ENCODE assay signal across 15 cellular contexts in genomic region chr19:47545061-47545948, GRCh38. TPM values are rescaled to one million over a fixed set of nuclear protein-coding genes. Genes with fewer than 3 reads are reported as not detected.
DNase-seq lines count a peak whose midpoint lies in the region; ATAC-seq, FAIRE-seq and TF ChIP-seq lines count a peak whose summit lies in the region.
"Had no signal": no experiment of that assay in that cellular context is flagged by ENCODE, and none has a peak within 500 bp of the region (broad histone marks: within the 10 kb centered on the region; RNA-seq: fewer than 3 reads in every experiment).

No MANE protein-coding gene starts in this region.

- H4K8ac ChIP-seq in H9 (replicated peaks; ENCODE audit: insufficient read length, low read depth, low read length) (no peak overlapping the region), H1 (ENCODE audit: extremely low read depth, insufficient read depth, low read length) (peak overlapping the region; percentile 77)

- POLR2A ChIA-PET in H1 (lab: Charles Lee; ENCODE audit: partially characterized antibody) = interaction anchor here (1.5 to 1.7 kb wide), 2 partner anchors 14 to 16 kb away, joined by 4 read pairs; no protein-coding TSS in a partner anchor

- H3K23me2 ChIP-seq in H9 (ENCODE audit: insufficient read length, low read depth, low read length, poor library complexity, severe bottlenecking) (no peaks in the 10 kb centered on the region), H1 (ENCODE audit: low read depth, low read length) (no peaks in the 10 kb centered on the region)

- H3K9ac ChIP-seq in H9 (ENCODE audit: extremely low read depth, insufficient read length, low read length) (no peak overlapping the region), H1 (replicated peaks in 1 of 4; ENCODE audit: extremely low read depth in 1 of 4, low read depth in 3 of 4, low read length in 3 of 4) (no peak overlapping the region)

- H3K4me2 ChIP-seq in H9 (ENCODE audit: insufficient read depth, insufficient read length, low read length) (no peak overlapping the region), H1 (ENCODE audit: insufficient read depth in 1 of 2, low read depth in 2 of 2, low read length in 2 of 2) (no peak overlapping the region)

- H4K20me1 ChIP-seq in H9 (ENCODE audit: control insufficient read depth, insufficient read depth, insufficient read length) (no peaks in the 10 kb centered on the region), H1 (replicated peaks in 1 of 2; ENCODE audit: control insufficient read depth in 1 of 2, insufficient read depth in 2 of 2, low read length in 2 of 2) (no peaks in the 10 kb centered on the region)

- H3K27me3 ChIP-seq in H9 (ENCODE audit: insufficient read depth, low read length) (no peaks in the 10 kb centered on the region; the same call in 1 of the 2 replicates), H1 (replicated peaks in 1 of 4; ENCODE audit: control insufficient read depth in 3 of 4, extremely low read depth in 1 of 4, insufficient read depth in 3 of 4, low read length in 3 of 4) (no peaks in the 10 kb centered on the region), ovary (no peaks in the 10 kb centered on the region)
- H3K27me3 ChIP-seq: BE2C had no signal

- H4K5ac ChIP-seq in H9 (ENCODE audit: insufficient read length, low read depth, low read length) (no peak overlapping the region), H1 (ENCODE audit: insufficient read length, low read depth, low read length) (no peak overlapping the region)

- TF ChIP-seq RAD21 in H1 (IDR thresholded peaks at IDR 0.05 in 1 of 2, conservative IDR thresholded peaks at IDR 0.05 in 1 of 2; ENCODE audit: low read depth in 2 of 2, low read length in 2 of 2) = no peak

- H2BK120ac ChIP-seq in H9 (ENCODE audit: low read depth, low read length, poor library complexity, severe bottlenecking) (no peak overlapping the region), H1 (replicated peaks; ENCODE audit: low read depth, low read length) (no peak overlapping the region)

- H3K14ac ChIP-seq in H9 (ENCODE audit: insufficient read depth, low read length) (no peak overlapping the region), H1 (ENCODE audit: insufficient read length) (no peak overlapping the region)

- TF ChIP-seq CTCF in H9 (conservative IDR thresholded peaks at IDR 0.05) = no peak
- no peak for TF ChIP-seq CTCF in H1 (IDR thresholded peaks at IDR 0.05; ENCODE audit: control extremely low read depth in 1 of 3, insufficient read depth in 1 of 3, low read depth in 1 of 3, low read length in 3 of 3)
- TF ChIP-seq CTCF in ovary (IDR thresholded peaks at IDR 0.05) = no peak

- H2BK12ac ChIP-seq in H9 (ENCODE audit: insufficient read length, low read depth, low read length) = no peak overlapping the region
- peak overlapping the region; percentile 68; the same call in 1 of the 2 replicates for H2BK12ac ChIP-seq in H1 (ENCODE audit: low read depth, low read length)

- no peak overlapping the region for H2BK15ac ChIP-seq in H9 (ENCODE audit: low read depth, low read length)
- no peak overlapping the region for H2BK15ac ChIP-seq in H1 (ENCODE audit: low read length)

- WGBS in H9 (ENCODE audit: extremely low coverage, insufficient read length, low lambda C conversion rate) = no CpG with 5 or more reads among the region's 75 CpGs
- WGBS in H1 (ENCODE audit: extremely low coverage in 1 of 2, insufficient coverage in 1 of 2, insufficient read length in 1 of 2, insufficient replicate concordance in 2 of 2, low coverage in 1 of 2, low lambda C conversion rate in 2 of 2, missing lambda C conversion rate in 1 of 2), 2 experiments = 93% methylated on average over 47 of the region's 75 CpGs; no CpG with 5 or more reads in 1 of the 2 experiments
- WGBS in ovary, 3 donors = 12 to 31% (median 25%) methylated on average over 48 to 75 of the region's 75 CpGs

- FAIRE-seq in H1 (lab: Jason Lieb, UNC) = no peak
- FAIRE-seq: small intestine had no signal

- H3K36me3 Mint-ChIP-seq in H9 (ENCODE audit: insufficient read depth in 1 of 3, low read depth in 3 of 3) = no peaks in the 10 kb centered on the region

- H2AFZ ChIP-seq in H9 (ENCODE audit: low read length) (no peak overlapping the region), H1 (ENCODE audit: low read length) (peak overlapping the region; percentile 17)

- no peak overlapping the region for H3T11ph ChIP-seq in H9 (ENCODE audit: low read length)

- ATAC-seq in HG03442 (IDR thresholded peaks at IDR 0.05; ENCODE audit: unreplicated experiment) (no peak), GM21786 (IDR thresholded peaks at IDR 0.05; ENCODE audit: unreplicated experiment) (no peak)

- intact Hi-C loops in ovary (cut with DNase I) = no loop called here

- H3K9me3 ChIP-seq in H9 (ENCODE audit: control insufficient read depth, low read depth, low read length) (no peaks in the 10 kb centered on the region), H1 (ENCODE audit: insufficient read depth in 2 of 2, low read depth in 1 of 2, low read length in 1 of 2) (no peaks in the 10 kb centered on the region), ovary (no peaks in the 10 kb centered on the region)
- H3K9me3 ChIP-seq: BE2C had no signal

- no peaks in the 10 kb centered on the region for H3K9me3 Mint-ChIP-seq in H9
- H3K9me3 Mint-ChIP-seq: neural crest cell had no signal

- peaks cover 5 to 11% of the 10 kb centered on the region in 2 experiments for H3K4me1 Mint-ChIP-seq in H9
- H3K4me1 Mint-ChIP-seq: neural crest cell had no signal

- H3K27ac Mint-ChIP-seq in H9 = no peak overlapping the region

- H3K27ac ChIP-seq in H9 (ENCODE audit: insufficient read length, low read depth, low read length) (no peak overlapping the region), H1 (ENCODE audit: low read depth, low read length) (no peak overlapping the region), ovary (no peak overlapping the region)

- H3K18ac ChIP-seq in H9 (ENCODE audit: insufficient read length, low read depth, low read length) = no peak overlapping the region
- peak overlapping the region; percentile 48 for H3K18ac ChIP-seq in H1 (ENCODE audit: extremely low read depth, low read length)

- H2BK5ac ChIP-seq in H9 (ENCODE audit: insufficient read length, low read length) (no peak overlapping the region), H1 (ENCODE audit: low read depth, low read length) (0 out of 2 replicates have a peak overlapping the region, but pooled peaks have one; percentile 9)

- H3K23ac ChIP-seq in H9 (ENCODE audit: insufficient read length, low read depth, low read length) (no peak overlapping the region), H1 (ENCODE audit: insufficient read length) (no peak overlapping the region)

- no peak overlapping the region for H3K4ac ChIP-seq in H9 (ENCODE audit: low read depth, low read length)
- H3K4ac ChIP-seq in H1 (replicated peaks; ENCODE audit: insufficient read length, low read depth, low read length) = no peak overlapping the region

- no peaks in the 10 kb centered on the region; the same call in 1 of the 2 replicates for H3K27me3 Mint-ChIP-seq in H9 (ENCODE audit: low read depth)

- no peak overlapping the region for H3K4me3 ChIP-seq in H1 (ENCODE audit: extremely low read depth in 1 of 4, insufficient read depth in 2 of 4, low read depth in 3 of 4, low read length in 4 of 4)
- H3K4me3 ChIP-seq in ovary = peak overlapping the region; percentile 10
- H3K4me3 ChIP-seq: lung had no signal

- H3K79me2 ChIP-seq in H9 (ENCODE audit: insufficient read depth, low read length) (no peaks in the 10 kb centered on the region), H1 (ENCODE audit: control insufficient read depth in 1 of 2, insufficient read depth in 2 of 2, low read length in 2 of 2) (no peaks in the 10 kb centered on the region)

- DNase-seq in AG20443 (ENCODE audit: low spot score) = peak; percentile 63
- peak; percentile 56 for DNase-seq in H9
- DNase-seq in H1 (ENCODE audit: low read depth in 1 of 2, low spot score in 2 of 2) = no peak
- DNase-seq in ovary = no peak
- no peak for DNase-seq in NCI-H1105 (lab: John Stamatoyannopoulos, UW)
- no peak for DNase-seq in NCI-H526 (lab: John Stamatoyannopoulos, UW)
- DNase-seq: BE2C, NCI-H187 treated with DMSO at 0.1 percent for 48 hours, small intestine, SW 1271 had no signal

- no peak overlapping the region for H2AK5ac ChIP-seq in H9 (ENCODE audit: insufficient read length, low read length)
- H2AK5ac ChIP-seq in H1 (ENCODE audit: low read depth, low read length) = no peak overlapping the region

- H4K91ac ChIP-seq in H9 (ENCODE audit: insufficient read length, low read depth, low read length) (no peak overlapping the region), H1 (replicated peaks; ENCODE audit: insufficient read length, low read length) (peak overlapping the region; percentile 81)

- TF ChIP-seq POLR2A in H1 (IDR thresholded peaks at IDR 0.05; ENCODE audit: control extremely low read depth in 1 of 2, low read depth in 2 of 2, low read length in 2 of 2) (no peak), ovary (IDR thresholded peaks at IDR 0.05) (no peak)

- no peak overlapping the region for H3K56ac ChIP-seq in H9 (ENCODE audit: insufficient read length, low read depth, low read length)
- H3K56ac ChIP-seq in H1 (replicated peaks; ENCODE audit: insufficient read length, low read depth, low read length) = no peak overlapping the region

- no peak overlapping the region for H2BK20ac ChIP-seq in H9 (ENCODE audit: low read depth, low read length, poor library complexity, severe bottlenecking)
- H2BK20ac ChIP-seq in H1 (ENCODE audit: low read length) = no peak overlapping the region

- H3K36me3 ChIP-seq in H1 (ENCODE audit: control insufficient read depth in 2 of 4, insufficient read depth in 4 of 4, low read length in 3 of 4) (no peaks in the 10 kb centered on the region), ovary (no peaks in the 10 kb centered on the region)
- H3K36me3 ChIP-seq: BE2C had no signal

- no peak overlapping the region for H3K4me3 Mint-ChIP-seq in H9
- H3K4me3 Mint-ChIP-seq: neural crest cell had no signal

- TF ChIP-seq EP300 in H1 (IDR thresholded peaks at IDR 0.05; ENCODE audit: borderline replicate concordance in 1 of 2, low read depth in 2 of 2, low read length in 2 of 2) (no peak), ovary (IDR thresholded peaks at IDR 0.05) (no peak)

- CTCF ChIA-PET in H1 (lab: Charles Lee; ENCODE audit: partially characterized antibody) = interaction anchor here (0.9 kb wide), 1 partner anchor 10 kb away, joined by 3 read pairs; no protein-coding TSS in a partner anchor

- H3K4me1 ChIP-seq in H9 (ENCODE audit: insufficient read depth, low read length) = no peaks in the 10 kb centered on the region
- H3K4me1 ChIP-seq in H1 (replicated peaks in 1 of 4; ENCODE audit: control insufficient read depth in 3 of 4, insufficient read depth in 4 of 4, low read length in 3 of 4) = peaks cover 0 to 4% (median 0%) of the 10 kb centered on the region in 4 experiments; a peak in 1 of 7 replicates
- peaks cover 6% of the 10 kb centered on the region for H3K4me1 ChIP-seq in ovary (ENCODE audit: insufficient read depth)
- H3K4me1 ChIP-seq: BE2C had no signal

- no peaks in the 10 kb centered on the region for H3K79me1 ChIP-seq in H9 (ENCODE audit: insufficient read depth, low read depth, low read length, poor library complexity, severe bottlenecking)
- H3K79me1 ChIP-seq in H1 (ENCODE audit: low read depth, low read length) = no peaks in the 10 kb centered on the region

RNA-seq across cellular contexts. Expression of gene ZNF541, which starts 27.6 kb away (rescaled TPM):
- total RNA-seq in H9 (2021) (not detected in 2 replicates), ovary (1 to 10 TPM in 5 of 7 donors, under 1 TPM in 2; 0.62 to 2.5 (median 1.5) TPM)
- 0.50 TPM in 1 of 2 replicates, not detected in the other for total RNA-seq in H1 (2021; fragmentation: NEBNext Ultra II Directional; extraction: Animal tissue kit (Norgen Biotek cat#: 25700))
- polyA plus RNA-seq in H1 (2011; rRNA removed) (0.05 and 0.11 TPM in 2 replicates), ovary (1 to 10 TPM in 1 of 2 donors, under 1 TPM in 1; 0.97 to 1.8 TPM)
- polyA plus RNA-seq in H1 (2011; cell fraction: cytosol; rRNA removed) = 0.06 TPM
- 0.16 TPM for polyA plus RNA-seq in H1 (2011; cell fraction: nucleus; rRNA removed)
- polyA plus RNA-seq in H1 (2012, experiment 1 of 2) = 0.06 TPM in 1 of 4 replicates, not detected in the others
- polyA plus RNA-seq in H1 (2012, experiment 2 of 2) = 0.04 TPM
- polyA plus RNA-seq in H1 (2013, experiment 1 of 2) = 0.12 TPM
- polyA plus RNA-seq in H1 (2013, experiment 2 of 2) = 0.06 TPM
- polyA minus RNA-seq in H1 (2011; rRNA and poly(A)+ RNA removed) = not detected in 2 replicates
- not detected for polyA minus RNA-seq in H1 (2011; cell fraction: cytosol; rRNA and poly(A)+ RNA removed)
- not detected for polyA minus RNA-seq in H1 (2011; cell fraction: nucleus; rRNA and poly(A)+ RNA removed)
- total RNA-seq: LHCN-M2, neural crest cell had no signal

RNA-seq across cellular contexts. Expression of gene NAPA, which starts 30.4 kb away (rescaled TPM):
- total RNA-seq in H9 (2021) (62.3 and 62.8 TPM in 2 replicates), ovary (100 to 1,000 TPM in 2 of 7 donors, 10 to 100 TPM in 5; 76.5 to 101 (median 95.1) TPM)
- total RNA-seq in H1 (2021; fragmentation: NEBNext Ultra II Directional; extraction: Animal tissue kit (Norgen Biotek cat#: 25700)) = 58.3 and 58.5 TPM in 2 replicates
- polyA plus RNA-seq in H1 (2011; rRNA removed) (78.2 and 101 TPM in 2 replicates), ovary (10 to 100 TPM; 59.4 to 74.5 TPM)
- polyA plus RNA-seq in H1 (2011; cell fraction: cytosol; rRNA removed) = 70.6 TPM
- polyA plus RNA-seq in H1 (2011; cell fraction: nucleus; rRNA removed) = 77.1 TPM
- 53.3 to 67.3 TPM (median 65.3 TPM) in 4 replicates for polyA plus RNA-seq in H1 (2012, experiment 1 of 2)
- polyA plus RNA-seq in H1 (2012, experiment 2 of 2) = 95.9 TPM
- polyA plus RNA-seq in H1 (2013, experiment 1 of 2) = 52.3 TPM
- 52.2 TPM for polyA plus RNA-seq in H1 (2013, experiment 2 of 2)
- 106 and 112 TPM in 2 replicates for polyA minus RNA-seq in H1 (2011; rRNA and poly(A)+ RNA removed)
- polyA minus RNA-seq in H1 (2011; cell fraction: cytosol; rRNA and poly(A)+ RNA removed) = 84.4 TPM
- polyA minus RNA-seq in H1 (2011; cell fraction: nucleus; rRNA and poly(A)+ RNA removed) = 38.2 TPM

Comparison
In these comparisons a context has a peak if more than half of its experiments do, and no peak if none do; other contexts are left out.
1. DNase-seq: peak in AG20443 (single experiment) and H9 (single experiment); none in H1 (0 of 2), ovary (0 of 5), NCI-H1105 (single experiment) and NCI-H526 (0 of 2).